8 cellular contexts compared by ENCODE assay signal in the genomic region with DNA sequence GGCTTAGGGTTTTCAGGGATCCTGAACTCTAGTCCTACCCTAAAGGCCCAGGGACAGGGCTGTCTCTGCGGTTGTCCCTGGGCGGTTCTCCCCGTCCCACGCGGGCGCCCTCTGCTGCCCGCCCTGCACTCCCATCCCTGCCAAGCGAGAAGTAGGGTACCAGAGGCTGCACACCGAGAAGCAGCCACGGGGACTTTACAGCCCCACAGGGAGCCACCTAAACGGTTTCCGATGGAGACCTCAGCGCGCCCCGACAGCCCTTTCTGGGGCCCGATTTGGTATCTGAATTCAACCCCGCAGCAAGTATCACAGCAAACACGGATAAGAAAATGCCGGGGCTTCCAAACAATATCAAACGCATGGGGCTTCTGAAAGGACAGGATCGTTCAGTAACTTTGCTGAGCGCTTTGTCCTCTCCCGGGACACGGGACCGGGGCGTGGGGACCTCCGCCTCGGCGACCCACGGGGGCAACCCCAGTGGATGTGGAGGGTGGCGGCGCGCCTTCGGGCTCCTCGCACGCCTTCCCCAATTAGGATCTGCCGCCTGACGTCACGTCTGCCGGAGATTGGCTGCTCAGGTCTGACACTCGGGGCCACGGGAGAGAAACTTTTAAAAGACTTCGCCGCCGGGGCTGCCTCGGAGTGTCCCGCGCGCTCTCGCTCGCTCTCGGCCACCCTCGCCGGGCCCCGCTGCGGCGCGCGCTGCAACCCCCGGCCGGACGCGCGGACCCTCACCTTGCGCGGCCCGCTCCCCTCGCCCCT. TPM values are rescaled to one million over a fixed set of nuclear protein-coding genes. Genes with fewer than 3 reads are reported as not detected.
DNase-seq lines count a peak whose midpoint lies in the region; ATAC-seq and TF ChIP-seq lines count a peak whose summit lies in the region.

LTBP1 (plus strand) TSS at position 640 of the 762 bp plus-strand sequence. CDS start 372 bp downstream, outside the sequence.

- peak within 1 kb of the TSS; percentile 77 for H3K4ac ChIP-seq in trophoblast cell (ENCODE audit: low read depth, low read length)

- H3K27ac ChIP-seq in heart left ventricle (peak within 1 kb of the TSS; percentile 76 to 95 (median 91)), trophoblast cell (ENCODE audit: low read depth, low read length) (peak within 1 kb of the TSS; percentile 89), urinary bladder (ENCODE audit: low read depth) (peak within 1 kb of the TSS; percentile 30)

- peak within 1 kb of the TSS; percentile 56 to 94 (median 79) for H3K4me3 ChIP-seq in heart left ventricle
- H3K4me3 ChIP-seq in trophoblast cell (ENCODE audit: low read depth, low read length): peak within 1 kb of the TSS; percentile 86
- peak within 1 kb of the TSS; percentile 80 for H3K4me3 ChIP-seq in urinary bladder (ENCODE audit: low read depth, low read length)

- H3K9me3 Mint-ChIP-seq in activated naive CD8-positive, alpha-beta T cell treated with anti-CD3 and anti-CD28 coated beads, Interleukin-2, amount 10 ng/mL, durations not matched to agents 7 days and 5 days: no peaks in the 10 kb centered on the region

- peak within 1 kb of the TSS; percentile 98 for H3K14ac ChIP-seq in trophoblast cell (ENCODE audit: low read length)

- WGBS in heart left ventricle, 4 donors: 0 to 2% (median 1%) methylated on average over 18 to 68 of the region's 68 CpGs
- WGBS in trophoblast cell (ENCODE audit: extremely low coverage, insufficient coverage, insufficient read length): no CpG with 5 or more reads among the region's 68 CpGs
- under 1% methylated on average over 68 of the region's 68 CpGs for WGBS in urinary bladder

- no peaks in the 10 kb centered on the region for H3K36me3 Mint-ChIP-seq in activated naive CD8-positive, alpha-beta T cell treated with anti-CD3 and anti-CD28 coated beads, Interleukin-2, amount 10 ng/mL, durations not matched to agents 7 days and 5 days

- H3K4me1 ChIP-seq in heart left ventricle: peaks cover 0 to 33% (median 7%) of the 10 kb centered on the region in 12 donors
- peaks cover 0 to 3% of the 10 kb centered on the region in 2 experiments for H3K4me1 ChIP-seq in trophoblast cell (ENCODE audit: control insufficient read depth in 1 of 2, insufficient read depth in 2 of 2, low read length in 2 of 2)
- no peaks in the 10 kb centered on the region for H3K4me1 ChIP-seq in urinary bladder (ENCODE audit: insufficient read depth)

- H4K12ac ChIP-seq in trophoblast cell (ENCODE audit: low read depth, low read length): peak within 1 kb of the TSS; percentile 84

- TF ChIP-seq CTCF in heart left ventricle (IDR thresholded peaks at IDR 0.05): peak; percentile 62 to 93 (median 78)

- peak within 1 kb of the TSS; percentile 79 for H3K4me3 Mint-ChIP-seq in activated naive CD8-positive, alpha-beta T cell treated with anti-CD3 and anti-CD28 coated beads, Interleukin-2, amount 10 ng/mL, durations not matched to agents 7 days and 5 days

- H4K8ac ChIP-seq in trophoblast cell (ENCODE audit: low read depth, low read length): peak within 1 kb of the TSS; percentile 89

- TF ChIP-seq POLR2A in heart left ventricle (IDR thresholded peaks at IDR 0.05): peak in 1 of 2 donors; percentile 80

- H3K9ac ChIP-seq in trophoblast cell (ENCODE audit: low read length): peak within 1 kb of the TSS; percentile 85

- intact Hi-C loops in heart left ventricle (cut with DNase I): loop anchor here (1.0 to 10.0 kb wide), 14 partner anchors 68 to 498 kb away; no protein-coding TSS in a partner anchor

- in situ Hi-C loops in SK-MEL-5 (cut with HindIII; ENCODE audit: low pct_unique_long_range_greater_than_20kb, low sequenced_read_pairs): loop anchor here (25.0 kb wide), 1 partner anchor 159 kb away; no protein-coding TSS in a partner anchor

- H3K79me1 ChIP-seq in trophoblast cell (ENCODE audit: low read length): peaks cover 12% of the 10 kb centered on the region

- H3K23ac ChIP-seq in trophoblast cell (ENCODE audit: low read length): no peak within 1 kb of the TSS

- H3K9me3 ChIP-seq in heart left ventricle (no peaks in the 10 kb centered on the region), trophoblast cell (ENCODE audit: insufficient read depth, low read depth, low read length) (no peaks in the 10 kb centered on the region)

- H3K36me3 ChIP-seq in heart left ventricle (no peaks in the 10 kb centered on the region), trophoblast cell (ENCODE audit: control insufficient read depth in 1 of 2, insufficient read depth in 2 of 2, low read length in 2 of 2) (no peaks in the 10 kb centered on the region), urinary bladder (ENCODE audit: insufficient read depth) (no peaks in the 10 kb centered on the region)

- no peak within 1 kb of the TSS for H2AK5ac ChIP-seq in trophoblast cell (ENCODE audit: low read length)

- peaks cover 10% of the 10 kb centered on the region for H3K79me2 ChIP-seq in trophoblast cell (ENCODE audit: control insufficient read depth, insufficient read depth, low read length, poor library complexity)

- POLR2A ChIA-PET in activated naive CD8-positive, alpha-beta T cell treated with anti-CD3 and anti-CD28 coated beads, Interleukin-2, amount 10 ng/mL, durations not matched to agents 7 days and 5 days (lab: Charles Lee): no interaction called here

- peaks cover 35% of the 10 kb centered on the region for H3K27me3 Mint-ChIP-seq in activated naive CD8-positive, alpha-beta T cell treated with anti-CD3 and anti-CD28 coated beads, Interleukin-2, amount 10 ng/mL, durations not matched to agents 7 days and 5 days

- peak within 1 kb of the TSS; percentile 89 for H2BK120ac ChIP-seq in trophoblast cell (ENCODE audit: insufficient read depth, low read length, poor library complexity)

- H3K4me2 ChIP-seq in trophoblast cell (ENCODE audit: low read length): peak within 1 kb of the TSS; percentile 98

- peak within 1 kb of the TSS; percentile 99 for H3K18ac ChIP-seq in trophoblast cell (ENCODE audit: low read length)

- peak within 1 kb of the TSS; percentile 78 for H2BK12ac ChIP-seq in trophoblast cell (ENCODE audit: low read length)

- DNase-seq in DMS 273 treated with DMSO at 0.1 percent for 48 hours (lab: John Stamatoyannopoulos, UW): peak; percentile 65
- DNase-seq in HT1080 (ENCODE audit: low read depth): peak; percentile 55
- DNase-seq in SK-MEL-5 (ENCODE audit: low read depth, low spot score): peak; percentile 79
- peak; percentile 72 for DNase-seq in activated naive CD8-positive, alpha-beta T cell treated with anti-CD3 and anti-CD28 coated beads, Interleukin-2, amount 10 ng/mL, durations not matched to agents 7 days and 5 days
- peak; percentile 85 to 92 (median 87) for DNase-seq in heart left ventricle
- peak; percentile 76 to 84 for DNase-seq in trophoblast cell

- H3K27me3 ChIP-seq in heart left ventricle (peaks cover 0 to 24% (median 0%) of the 10 kb centered on the region in 9 donors), trophoblast cell (ENCODE audit: insufficient read depth, low read length) (no peaks in the 10 kb centered on the region)

- H3K27ac Mint-ChIP-seq in activated naive CD8-positive, alpha-beta T cell treated with anti-CD3 and anti-CD28 coated beads, Interleukin-2, amount 10 ng/mL, durations not matched to agents 7 days and 5 days: no peak within 1 kb of the TSS

- peak within 1 kb of the TSS; percentile 93 for H2BK5ac ChIP-seq in trophoblast cell (ENCODE audit: low read depth, low read length, poor library complexity)

- H2AFZ ChIP-seq in trophoblast cell (ENCODE audit: insufficient read depth, low read length, poor library complexity): peak within 1 kb of the TSS; percentile 97

- peak; percentile 67 for ATAC-seq in GM21381 (IDR thresholded peaks at IDR 0.05; ENCODE audit: unreplicated experiment)
- ATAC-seq in activated naive CD8-positive, alpha-beta T cell treated with anti-CD3 and anti-CD28 coated beads, Interleukin-2, amount 10 ng/mL, durations not matched to agents 7 days and 5 days (ENCODE audit: low read depth): peak; percentile 79
- ATAC-seq in heart left ventricle: peak; percentile 84 to 93 (median 87)

- peaks cover 8% of the 10 kb centered on the region for H3K4me1 Mint-ChIP-seq in activated naive CD8-positive, alpha-beta T cell treated with anti-CD3 and anti-CD28 coated beads, Interleukin-2, amount 10 ng/mL, durations not matched to agents 7 days and 5 days

- peak within 1 kb of the TSS; percentile 95 for H4K91ac ChIP-seq in trophoblast cell (ENCODE audit: low read depth, low read length)

RNA-seq across cellular contexts. Expression of gene LTBP1, which starts in this region (rescaled TPM):
- total RNA-seq in HT1080 (2014; rRNA removed; shearing (Covaris generic)): 28.6 and 40.5 TPM in 2 replicates
- 17.2 and 29.7 TPM in 2 replicates for polyA plus RNA-seq in HT1080 (2015; cell fraction: cytosol; rRNA removed)
- polyA plus RNA-seq in HT1080 (2015; cell fraction: nucleus; rRNA removed): 259 and 287 TPM in 2 replicates
- 6.7 and 8.9 TPM in 2 replicates for total RNA-seq in SK-MEL-5 (2014; rRNA removed; shearing (Covaris generic))
- 7.7 and 11.9 TPM in 2 replicates for polyA plus RNA-seq in SK-MEL-5 (2015; cell fraction: cytosol; rRNA removed)
- polyA plus RNA-seq in SK-MEL-5 (2015; cell fraction: nucleus; rRNA removed): 6.4 TPM in 2 replicates
- under 1 TPM; 0.19 to 0.23 TPM for total RNA-seq in activated naive CD8-positive, alpha-beta T cell treated with anti-CD3 and anti-CD28 coated beads, Interleukin-2, amount 10 ng/mL, durations not matched to agents 7 days and 5 days
- total RNA-seq in heart left ventricle (100 to 1,000 TPM in 6 of 9 donors, 10 to 100 TPM in 3; 63.4 to 150 (median 103) TPM), urinary bladder (175 TPM)
- polyA plus RNA-seq in heart left ventricle (10 to 100 TPM; 23.5 to 50.1 TPM), urinary bladder (97.7 TPM)
- polyA plus RNA-seq in trophoblast cell (2013): 26.6 and 27.0 TPM in 2 replicates

Comparison
In these comparisons a context has a peak if more than half of its experiments do, and no peak if none do; other contexts are left out.
1. Peak in every context shown above with its lines: DNase-seq, ATAC-seq, H3K4me3 ChIP-seq and H3K27ac ChIP-seq.
2. Peak in DNase-seq and ATAC-seq in activated naive CD8-positive, alpha-beta T cell treated with anti-CD3 and anti-CD28 coated beads, Interleukin-2, amount 10 ng/mL, durations not matched to agents 7 days and 5 days; RNA of the gene not detected or under 1 TPM.
3. H3K27ac ChIP-seq: peak in every context shown above with its lines; median percentile 91 in heart left ventricle; 89 in trophoblast cell; 30 in urinary bladder.